ENCODE assay signal across 18 cellular contexts in the genomic region with DNA sequence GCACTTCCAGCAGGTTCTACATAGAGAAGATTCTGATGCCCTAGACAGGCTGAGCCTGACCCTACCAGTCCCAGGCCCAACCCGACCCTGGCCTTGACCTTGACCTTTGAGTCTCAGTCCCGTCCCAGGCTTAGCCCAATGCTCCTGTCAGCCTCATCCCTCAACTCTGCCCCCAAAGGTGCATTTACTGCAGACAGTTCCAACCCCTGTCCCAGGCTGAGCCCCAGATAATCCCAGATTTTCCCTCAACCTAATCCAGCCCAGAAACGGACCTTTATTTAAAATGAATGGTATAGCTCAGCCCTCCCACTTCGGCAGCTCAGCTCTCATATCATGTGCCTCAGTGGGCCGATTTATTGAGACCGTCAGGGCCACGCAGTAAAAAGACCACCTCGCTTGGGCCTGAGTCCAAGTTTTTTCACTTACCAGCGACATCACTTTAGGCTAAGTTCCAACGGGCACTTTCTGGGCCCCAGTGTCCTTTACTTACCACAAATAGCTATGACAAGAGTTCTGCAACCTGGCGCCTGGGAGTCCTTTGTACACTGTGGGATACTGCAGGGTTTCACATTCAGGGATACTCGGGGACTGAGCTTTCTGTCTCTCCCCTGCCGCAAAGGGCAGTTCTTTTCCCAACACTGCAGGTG.
"Had no signal": no experiment of that assay in that cellular context is flagged by ENCODE, and none has a peak within 500 bp of the region (broad histone marks: within the 10 kb centered on the region; RNA-seq: fewer than 3 reads in every experiment).

No MANE protein-coding gene starts in this region.

- DNase-seq: cortex of kidney; dorsolateral prefrontal cortex; effector CD8-positive, alpha-beta T cell; heart left ventricle; hippocampal formation; left colon; left ventricle myocardium superior; mesenchymal stem cell; naive B cell; stimulated activated CD4-positive, alpha-beta T cell treated with anti-CD3 and anti-CD28 coated beads, Interleukin-4, amount 100 ng/mL, for 1 hour; stimulated activated CD8-positive, alpha-beta memory T cell treated with anti-CD3 and anti-CD28 coated beads, Interleukin-4, amount 100 ng/mL, for 48 hours; tibial artery had no signal

- H3K36me3 Mint-ChIP-seq: naive B cell; stimulated activated memory B cell treated with anti-CD40 and anti-IgM and Interleukin-4, amounts not matched to agents 10 μg/mL and 1 μg/mL and 100 μg/mL, for 72 hours had no signal

- H3K27ac Mint-ChIP-seq: naive B cell; stimulated activated memory B cell treated with anti-CD40 and anti-IgM and Interleukin-4, amounts not matched to agents 10 μg/mL and 1 μg/mL and 100 μg/mL, for 72 hours; stimulated activated naive CD8-positive, alpha-beta T cell treated with anti-CD3 and anti-CD28 coated beads, Interleukin-15, Interleukin-2, amounts not matched to agents 100 ng/mL and 50 ng/mL, for 24 hours had no signal

- H2AFZ ChIP-seq: parathyroid adenoma had no signal

- ATAC-seq: esophagus mucosa; heart left ventricle; left colon; left ventricle myocardium superior; stimulated activated memory B cell treated with anti-CD40 and anti-IgM and Interleukin-4, amounts not matched to agents 10 μg/mL and 1 μg/mL and 100 μg/mL, for 72 hours had no signal

- H3K4me3 Mint-ChIP-seq: naive B cell; stimulated activated memory B cell treated with anti-CD40 and anti-IgM and Interleukin-4, amounts not matched to agents 10 μg/mL and 1 μg/mL and 100 μg/mL, for 72 hours; stimulated activated naive CD8-positive, alpha-beta T cell treated with anti-CD3 and anti-CD28 coated beads, Interleukin-15, Interleukin-2, amounts not matched to agents 100 ng/mL and 50 ng/mL, for 24 hours had no signal

- H3K4me1 ChIP-seq: heart left ventricle, parathyroid adenoma, prostate gland had no signal

- H3K36me3 ChIP-seq: heart left ventricle, prostate gland, tibial artery had no signal

- H3K27me3 Mint-ChIP-seq: stimulated activated naive CD8-positive, alpha-beta T cell treated with anti-CD3 and anti-CD28 coated beads, Interleukin-15, Interleukin-2, amounts not matched to agents 100 ng/mL and 50 ng/mL, for 24 hours had no signal

- H3K9me3 ChIP-seq: heart left ventricle, prostate gland, tibial artery had no signal

- H3K9me3 Mint-ChIP-seq: stimulated activated memory B cell treated with anti-CD40 and anti-IgM and Interleukin-4, amounts not matched to agents 10 μg/mL and 1 μg/mL and 100 μg/mL, for 72 hours; stimulated activated naive CD8-positive, alpha-beta T cell treated with anti-CD3 and anti-CD28 coated beads, Interleukin-15, Interleukin-2, amounts not matched to agents 100 ng/mL and 50 ng/mL, for 24 hours had no signal

- H3K4me3 ChIP-seq: heart left ventricle, lung, prostate gland, tibial artery had no signal

- H3K4me1 Mint-ChIP-seq: naive B cell; stimulated activated memory B cell treated with anti-CD40 and anti-IgM and Interleukin-4, amounts not matched to agents 10 μg/mL and 1 μg/mL and 100 μg/mL, for 72 hours had no signal
